8 cellular contexts compared by ENCODE assay signal in the genomic region with DNA sequence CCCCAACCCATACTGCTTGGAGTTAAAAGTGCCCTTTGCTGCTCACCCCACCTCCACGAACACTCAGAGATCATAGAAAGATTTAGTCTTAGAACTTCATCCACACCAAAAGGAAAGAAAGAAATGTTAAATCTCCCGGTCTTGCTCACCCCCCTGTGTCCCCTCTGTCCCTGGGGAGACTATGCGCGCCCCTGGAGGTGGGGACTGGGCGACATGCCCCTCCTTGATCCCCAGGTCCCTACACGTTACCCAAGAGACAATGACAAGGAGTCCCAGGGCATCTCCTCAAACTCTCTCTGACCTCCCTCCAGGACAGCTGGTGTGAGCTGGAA. TPM values are rescaled to one million over a fixed set of nuclear protein-coding genes. Genes with fewer than 3 reads are reported as not detected.
DNase-seq lines count a peak whose midpoint lies in the region; ATAC-seq, FAIRE-seq and TF ChIP-seq lines count a peak whose summit lies in the region.

No MANE protein-coding gene starts in this region.

- intact Hi-C loops in ovary (cut with DNase I), result no loop called here
- intact Hi-C loops in OCI-LY7 (cut with micrococcal nuclease; ENCODE audit: unreplicated experiment), result no loop called here

- H3K27me3 ChIP-seq in ovary, result no peaks in the 10 kb centered on the region

- no TSS peak for BruUV-seq in OCI-LY7 (replicated peaks; lab: Mats Ljungman, UMichigan)

- no peak overlapping the region for H2AFZ ChIP-seq in OCI-LY7 (ENCODE audit: low read length)

- no peaks in the 10 kb centered on the region for H3K4me1 ChIP-seq in ovary (ENCODE audit: insufficient read depth)
- no peaks in the 10 kb centered on the region for H3K4me1 ChIP-seq in OCI-LY7 (ENCODE audit: insufficient read depth, low read length, poor library complexity, severe bottlenecking)

- no peak for TF ChIP-seq CTCF in coronary artery (IDR thresholded peaks at IDR 0.05)
- TF ChIP-seq CTCF in ovary (IDR thresholded peaks at IDR 0.05), result no peak
- TF ChIP-seq CTCF in OCI-LY7 (conservative IDR thresholded peaks at IDR 0.05; ENCODE audit: low read length), result no peak

- no peaks in the 10 kb centered on the region for H3K9me2 ChIP-seq in OCI-LY7 (ENCODE audit: insufficient read depth, low read length)

- CTCF ChIA-PET in OCI-LY7 (lab: Charles Lee; ENCODE audit: unreplicated experiment), result no interaction called here

- WGBS in ovary, 3 donors, result 13 to 28% (median 28%) methylated on average over 6 of the region's 6 CpGs

- H3K36me3 ChIP-seq in ovary (no peaks in the 10 kb centered on the region), OCI-LY7 (ENCODE audit: insufficient read depth, low read length) (no peaks in the 10 kb centered on the region)

- ATAC-seq in HG03108 (IDR thresholded peaks at IDR 0.05; ENCODE audit: unreplicated experiment), result peak; percentile 9

- TF ChIP-seq POLR2A in ovary (IDR thresholded peaks at IDR 0.05), result no peak

- FAIRE-seq in GM18507 (lab: Jason Lieb, UNC), result peak; percentile 84

- H3K27ac ChIP-seq in coronary artery, result peak overlapping the region in 1 of 2 donors; percentile 67
- H3K27ac ChIP-seq in ovary, result peak overlapping the region in 1 of 2 donors; percentile 41
- H3K27ac ChIP-seq in OCI-LY7 (ENCODE audit: low read depth, low read length, poor library complexity, severe bottlenecking), result no peak overlapping the region

- H3K9me3 ChIP-seq in ovary (no peaks in the 10 kb centered on the region), OCI-LY7 (ENCODE audit: low read length) (no peaks in the 10 kb centered on the region)

- no peak overlapping the region for H3K4me2 ChIP-seq in OCI-LY7 (ENCODE audit: low read length)

- H3K4me3 ChIP-seq in coronary artery (peak overlapping the region; percentile 67), ovary (peak overlapping the region; percentile 40), OCI-LY7 (ENCODE audit: low read depth, low read length, poor library complexity, severe bottlenecking) (no peak overlapping the region)

- POLR2A ChIA-PET in OCI-LY7 (lab: Charles Lee), result no interaction called here

- H4K20me1 ChIP-seq in OCI-LY7 (ENCODE audit: insufficient read depth, low read length), result no peaks in the 10 kb centered on the region

- no peaks in the 10 kb centered on the region for H3K79me2 ChIP-seq in OCI-LY7 (ENCODE audit: insufficient read depth, low read depth, low read length)

- TF ChIP-seq EP300 in ovary (IDR thresholded peaks at IDR 0.05), result no peak

- no peak for DNase-seq in GM18507 (ENCODE audit: extremely low spot score, insufficient read length, low read depth)
- no peak for DNase-seq in coronary artery (ENCODE audit: low spot score)
- no peak for DNase-seq in ovary
- DNase-seq in GM19238 (ENCODE audit: insufficient read length, low spot score), result no peak
- DNase-seq in OCI-LY7 (ENCODE audit: low spot score), result no peak
- no peak for DNase-seq in NOMO-1 treated with DMSO at 0.1 percent for 48 hours (lab: John Stamatoyannopoulos, UW; ENCODE audit: unreplicated experiment)
- DNase-seq in HPDE6-E6E7 (ENCODE audit: extremely low spot score), result no peak

RNA-seq across cellular contexts. Expression of a gene that starts 0.6 kb away (rescaled TPM):
- total RNA-seq in ovary (100 to 1,000 TPM; 116 to 268 (median 140) TPM), OCI-LY7 (2022) (not detected in 2 replicates)
- 100 to 1,000 TPM in 1 of 2 donors, 10 to 100 TPM in 1; 95.7 to 155 TPM for polyA plus RNA-seq in ovary
- not detected in 2 replicates for total RNA-seq in OCI-LY7 (2014; rRNA removed; shearing (Covaris generic))

Comparison
In these comparisons a context has a peak if more than half of its experiments do, and no peak if none do; other contexts are left out.
1. RNA of a gene that starts 0.6 kb away (total RNA-seq): 116 to 268 TPM in ovary; not detected in OCI-LY7; every median in the first group is over 100 times any median in the second.